Comparison of ENCODE assay signal across 1 cellular context in genomic region chr11:121870202-121871045, GRCh38.
TF ChIP-seq lines count a peak whose summit lies in the region.

No MANE protein-coding gene starts in this region.

TF ChIP-seq in SK-N-SH treated with all-trans-retinoic acid at 6 μM for 48 hours, 23 proteins besides CTCF, POLR2A, EP300 and RAD21 (continued from another document):
- TF ChIP-seq PATZ1 (CRISPR knock-in tag; IDR thresholded peaks at IDR 0.05; ENCODE audit: borderline replicate concordance) (no peak), ZNF565 (CRISPR knock-in tag; conservative IDR thresholded peaks at IDR 0.05; ENCODE audit: low read depth) (no peak), RARB (CRISPR knock-in tag; IDR thresholded peaks at IDR 0.05) (no peak), ZNF8 (CRISPR knock-in tag; IDR thresholded peaks at IDR 0.05) (no peak), CSDC2 (CRISPR knock-in tag; IDR thresholded peaks at IDR 0.05) (no peak), SNAI2 (CRISPR knock-in tag; IDR thresholded peaks at IDR 0.05) (no peak), CSRNP3 (CRISPR knock-in tag; IDR thresholded peaks at IDR 0.05) (no peak), BACH2 (CRISPR knock-in tag; IDR thresholded peaks at IDR 0.05; ENCODE audit: borderline replicate concordance) (no peak), ARNTL (CRISPR knock-in tag; IDR thresholded peaks at IDR 0.05; ENCODE audit: borderline replicate concordance, low read depth) (no peak)
